8 cellular contexts compared by ENCODE assay signal in genomic region chr6:63805808-63806572, GRCh38.
DNase-seq lines count a peak whose midpoint lies in the region; ATAC-seq lines count a peak whose summit lies in the region.

No MANE protein-coding gene starts in this region.

- H3K27me3 ChIP-seq in SJCRH30 (no peaks in the 10 kb centered on the region), skeletal muscle satellite cell (ENCODE audit: control insufficient read depth, insufficient read depth, low read length) (no peaks in the 10 kb centered on the region)

- no peak for ATAC-seq in HG03442 (IDR thresholded peaks at IDR 0.05; ENCODE audit: unreplicated experiment)

- peak overlapping the region; percentile 62 for H3K4me2 ChIP-seq in skeletal muscle satellite cell (ENCODE audit: low read length)

- DNase-seq in HCEC 1CT (peak; percentile 95), SJCRH30 (no peak), fibroblast of the conjunctiva (ENCODE audit: low read depth) (peak; percentile 68), NCI-H2029 treated with DMSO at 0.1 percent for 48 hours (lab: John Stamatoyannopoulos, UW) (no peak), occipital lobe (lab: John Stamatoyannopoulos, UW) (no peak)
- no peak for DNase-seq in activated naive CD4-positive, alpha-beta T cell treated with anti-CD3 and anti-CD28 coated beads, Interleukin-2, amount 50 U/mL, for 16 hours

- H3K4me1 ChIP-seq in SJCRH30 (peaks cover 18% of the 10 kb centered on the region), skeletal muscle satellite cell (ENCODE audit: control insufficient read depth, insufficient read depth, low read length) (peaks cover 56% of the 10 kb centered on the region)

- peak overlapping the region; percentile 78 for H3K9ac ChIP-seq in skeletal muscle satellite cell (ENCODE audit: low read depth, low read length)

- peak overlapping the region; percentile 9; the same call in 1 of the 2 replicates for H3K27ac ChIP-seq in SJCRH30

- H3K36me3 ChIP-seq in SJCRH30 (no peaks in the 10 kb centered on the region), skeletal muscle satellite cell (ENCODE audit: insufficient read depth, low read length) (no peaks in the 10 kb centered on the region)

- H3K4me3 ChIP-seq in SJCRH30: no peak overlapping the region
- peak overlapping the region; percentile 46 for H3K4me3 ChIP-seq in skeletal muscle satellite cell (ENCODE audit: low read length)

- H3K9me3 ChIP-seq in SJCRH30 (replicated peaks) (no peaks in the 10 kb centered on the region), skeletal muscle satellite cell (replicated peaks; ENCODE audit: low read length) (no peaks in the 10 kb centered on the region)

Comparison
In these comparisons a context has a peak if more than half of its experiments do, and no peak if none do; other contexts are left out.
1. DNase-seq: peak in HCEC 1CT (single experiment) and fibroblast of the conjunctiva (single experiment); none in SJCRH30 (0 of 2), NCI-H2029 treated with DMSO at 0.1 percent for 48 hours (single experiment), activated naive CD4-positive, alpha-beta T cell treated with anti-CD3 and anti-CD28 coated beads, Interleukin-2, amount 50 U/mL, for 16 hours (single experiment) and occipital lobe (single experiment).